11 cellular contexts compared by ENCODE assay signal in the genomic region with DNA sequence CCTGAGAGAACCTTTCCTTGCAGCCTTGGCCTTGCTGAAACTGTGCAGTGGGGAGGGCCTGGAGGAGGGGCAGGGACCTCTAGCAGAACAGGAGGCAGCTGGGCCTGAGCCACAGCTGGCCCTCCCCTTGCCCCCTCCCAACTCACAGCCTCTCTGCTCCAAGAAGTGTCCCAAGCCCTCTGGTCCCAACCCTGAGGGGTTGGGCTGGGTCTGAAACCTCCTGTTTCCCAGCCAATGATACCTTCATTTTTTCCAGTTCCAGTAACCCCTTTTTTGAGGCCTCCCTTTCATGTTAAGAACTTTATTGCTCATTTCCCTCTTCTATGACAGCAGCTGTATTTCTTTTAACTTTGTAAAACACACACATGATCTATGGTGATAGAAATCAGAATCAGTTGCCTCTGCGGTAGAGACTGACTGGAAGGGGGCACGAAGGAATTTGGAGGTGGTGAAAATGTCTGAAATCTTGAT. TPM values are rescaled to one million over a fixed set of nuclear protein-coding genes. Genes with fewer than 3 reads are reported as not detected.
DNase-seq lines count a peak whose midpoint lies in the region; ATAC-seq and TF ChIP-seq lines count a peak whose summit lies in the region.
"Had no signal": no experiment of that assay in that cellular context is flagged by ENCODE, and none has a peak within 500 bp of the region (broad histone marks: within the 10 kb centered on the region; RNA-seq: fewer than 3 reads in every experiment).

No MANE protein-coding gene starts in this region.

- TF ChIP-seq CTCF in lung (IDR thresholded peaks at IDR 0.05; ENCODE audit: control extremely low read depth, extremely low read depth) (no peak), thyroid gland (IDR thresholded peaks at IDR 0.05) (no peak)

- TF ChIP-seq POLR2A in thyroid gland (IDR thresholded peaks at IDR 0.05), result no peak

- H3K27ac Mint-ChIP-seq in activated CD4-positive, alpha-beta T cell treated with anti-CD3 and anti-CD28 coated beads for 36 hours, result peak overlapping the region; percentile 90
- peak overlapping the region; percentile 87 for H3K27ac Mint-ChIP-seq in activated T-helper 17 cell treated with anti-CD3 and anti-CD28 coated beads, Interleukin-2, amount 50 U/mL, for 72 hours

- DNase-seq in activated CD4-positive, alpha-beta T cell treated with anti-CD3 and anti-CD28 coated beads for 36 hours, result peak; percentile 72
- no peak for DNase-seq in activated CD4-positive, alpha-beta T cell treated with anti-CD3 and anti-CD28 coated beads, Interleukin-2, amount 50 U/mL, for 4 hours
- DNase-seq in lung (ENCODE audit: low spot score), result no peak
- peak in 1 of 2 donors; percentile 32 for DNase-seq in thyroid gland
- DNase-seq in NCI-H2171 (lab: John Stamatoyannopoulos, UW), result no peak
- DNase-seq: ACHN, small intestine had no signal

- H3K4me3 ChIP-seq in lung, result no peak overlapping the region
- no peak overlapping the region for H3K4me3 ChIP-seq in thyroid gland (replicated peaks in 1 of 3)

- no peaks in the 10 kb centered on the region for H3K9me3 ChIP-seq in lung (ENCODE audit: control insufficient read depth in 2 of 2, insufficient read depth in 1 of 2, low read length in 1 of 2)
- no peaks in the 10 kb centered on the region for H3K9me3 ChIP-seq in thyroid gland

- no peaks in the 10 kb centered on the region for H3K27me3 ChIP-seq in lung (ENCODE audit: control insufficient read depth, insufficient read depth)
- H3K27me3 ChIP-seq in thyroid gland, result no peaks in the 10 kb centered on the region

- peaks cover 3 to 22% of the 10 kb centered on the region in 2 donors for H3K4me1 ChIP-seq in lung (ENCODE audit: control insufficient read depth in 2 of 2, insufficient read depth in 2 of 2, low read length in 2 of 2)
- H3K4me1 ChIP-seq in thyroid gland, result peaks cover 25 to 50% of the 10 kb centered on the region in 2 donors

- 38 to 60% methylated on average over 2 of the region's 2 CpGs for WGBS in lung, 2 donors
- 89 to 91% methylated on average over 2 of the region's 2 CpGs for WGBS in thyroid gland, 2 donors

- intact Hi-C loops in activated CD4-positive, alpha-beta T cell treated with anti-CD3 and anti-CD28 coated beads for 36 hours (cut with DNase I, micrococcal nuclease), result loop anchor here (1.0 to 10.0 kb wide), 7 partner anchors 9 to 1044 kb away; no protein-coding TSS in a partner anchor
- intact Hi-C loops in thyroid gland (cut with DNase I), result no loop called here

- peaks cover 4% of the 10 kb centered on the region for H3K36me3 Mint-ChIP-seq in activated CD4-positive, alpha-beta T cell treated with anti-CD3 and anti-CD28 coated beads for 36 hours (ENCODE audit: low read depth)
- no peaks in the 10 kb centered on the region for H3K36me3 Mint-ChIP-seq in activated T-helper 17 cell treated with anti-CD3 and anti-CD28 coated beads, Interleukin-2, amount 50 U/mL, for 72 hours (ENCODE audit: low read depth)

- CTCF ChIA-PET in activated CD4-positive, alpha-beta T cell treated with anti-CD3 and anti-CD28 coated beads for 36 hours (lab: Charles Lee), result interaction anchor here (0.8 to 4.0 kb wide), 8 partner anchors 9 to 839 kb away, joined by 3 to 16 read pairs (median 4); a partner anchor contains a TSS

- peak; percentile 70 for ATAC-seq in activated CD4-positive, alpha-beta T cell treated with anti-CD3 and anti-CD28 coated beads for 36 hours
- peak; percentile 81 for ATAC-seq in activated T-helper 17 cell treated with anti-CD3 and anti-CD28 coated beads, Interleukin-2, amount 50 U/mL, for 72 hours (replicated peaks)
- ATAC-seq in lung (ENCODE audit: insufficient read depth, low FRiP score) (no peak), GM18873 (IDR thresholded peaks at IDR 0.05; ENCODE audit: low FRiP score, unreplicated experiment) (no peak), GM19467 (IDR thresholded peaks at IDR 0.05; ENCODE audit: unreplicated experiment) (no peak)

- peak overlapping the region; percentile 75 for H3K4me3 Mint-ChIP-seq in activated CD4-positive, alpha-beta T cell treated with anti-CD3 and anti-CD28 coated beads for 36 hours
- H3K4me3 Mint-ChIP-seq in activated T-helper 17 cell treated with anti-CD3 and anti-CD28 coated beads, Interleukin-2, amount 50 U/mL, for 72 hours, result peak overlapping the region; percentile 73

- POLR2A ChIA-PET in activated CD4-positive, alpha-beta T cell treated with anti-CD3 and anti-CD28 coated beads for 36 hours (lab: Charles Lee), result interaction anchor here (0.5 to 1.6 kb wide), 4 partner anchors 8 to 13 kb away, joined by 3 to 8 read pairs (median 3); no protein-coding TSS in a partner anchor

- H3K27ac ChIP-seq in lung (ENCODE audit: low read depth in 1 of 2, low read length in 1 of 2) (peak overlapping the region; percentile 50 to 92), thyroid gland (peak overlapping the region in 2 of 3 donors; percentile 12 to 59)

- H3K4me1 Mint-ChIP-seq in activated CD4-positive, alpha-beta T cell treated with anti-CD3 and anti-CD28 coated beads for 36 hours, result peaks cover 70% of the 10 kb centered on the region
- peaks cover 34% of the 10 kb centered on the region for H3K4me1 Mint-ChIP-seq in activated T-helper 17 cell treated with anti-CD3 and anti-CD28 coated beads, Interleukin-2, amount 50 U/mL, for 72 hours

- H3K9me3 Mint-ChIP-seq in activated CD4-positive, alpha-beta T cell treated with anti-CD3 and anti-CD28 coated beads for 36 hours (ENCODE audit: low read depth), result peaks cover 2% of the 10 kb centered on the region
- no peaks in the 10 kb centered on the region for H3K9me3 Mint-ChIP-seq in activated T-helper 17 cell treated with anti-CD3 and anti-CD28 coated beads, Interleukin-2, amount 50 U/mL, for 72 hours

- H3K36me3 ChIP-seq in lung (ENCODE audit: control insufficient read depth in 2 of 2, insufficient read depth in 2 of 2, low read length in 2 of 2), result no peaks in the 10 kb centered on the region
- no peaks in the 10 kb centered on the region for H3K36me3 ChIP-seq in thyroid gland

- H3K27me3 Mint-ChIP-seq in activated CD4-positive, alpha-beta T cell treated with anti-CD3 and anti-CD28 coated beads for 36 hours, result no peaks in the 10 kb centered on the region
- H3K27me3 Mint-ChIP-seq in activated T-helper 17 cell treated with anti-CD3 and anti-CD28 coated beads, Interleukin-2, amount 50 U/mL, for 72 hours, result no peaks in the 10 kb centered on the region

RNA-seq across cellular contexts. Expression of a gene that starts 17.9 kb away (rescaled TPM):
- total RNA-seq in activated CD4-positive, alpha-beta T cell treated with anti-CD3 and anti-CD28 coated beads for 36 hours, result 1 to 10 TPM; 1.3 to 3.0 TPM
- total RNA-seq in activated T-helper 17 cell treated with anti-CD3 and anti-CD28 coated beads, Interleukin-2, amount 50 U/mL, for 72 hours, result 1 to 10 TPM; 1.8 to 1.9 TPM
- total RNA-seq in lung (under 1 TPM; 0.20 to 0.52 TPM), thyroid gland (1 to 10 TPM in 3 of 4 donors, under 1 TPM in 1; 0.40 to 2.4 (median 1.4) TPM)
- polyA plus RNA-seq in lung, result 1 to 10 TPM; 1.0 to 1.1 TPM

RNA-seq across cellular contexts. Expression of a gene that starts 30.2 kb away (rescaled TPM):
- total RNA-seq in activated CD4-positive, alpha-beta T cell treated with anti-CD3 and anti-CD28 coated beads for 36 hours, result 100 to 1,000 TPM; 140 to 141 TPM
- total RNA-seq in activated T-helper 17 cell treated with anti-CD3 and anti-CD28 coated beads, Interleukin-2, amount 50 U/mL, for 72 hours, result 100 to 1,000 TPM in 1 of 2 donors, 10 to 100 TPM in 1; 39.9 to 101 TPM
- total RNA-seq in lung (100 to 1,000 TPM in 1 of 2 donors, 10 to 100 TPM in 1; 25.9 to 184 TPM), thyroid gland (100 to 1,000 TPM; 239 to 600 (median 253) TPM)
- polyA plus RNA-seq in lung, result 100 to 1,000 TPM in 1 of 2 donors, 10 to 100 TPM in 1; 27.7 to 245 TPM

RNA-seq across cellular contexts. Expression of a gene that starts 57.5 kb away (rescaled TPM):
- total RNA-seq in activated CD4-positive, alpha-beta T cell treated with anti-CD3 and anti-CD28 coated beads for 36 hours, result not detected
- total RNA-seq in activated T-helper 17 cell treated with anti-CD3 and anti-CD28 coated beads, Interleukin-2, amount 50 U/mL, for 72 hours, result not detected
- not detected for total RNA-seq in lung
- not detected for polyA plus RNA-seq in lung
- total RNA-seq in thyroid gland, result not detected
- total RNA-seq: dermis microvascular lymphatic vessel endothelial cell had no signal
- polyA plus RNA-seq: small intestine had no signal

Comparison
In these comparisons a context has a peak if more than half of its experiments do, and no peak if none do; other contexts are left out.
1. ATAC-seq: peak in activated CD4-positive, alpha-beta T cell treated with anti-CD3 and anti-CD28 coated beads for 36 hours (single experiment) and activated T-helper 17 cell treated with anti-CD3 and anti-CD28 coated beads, Interleukin-2, amount 50 U/mL, for 72 hours (single experiment); none in lung (single experiment), GM18873 (single experiment) and GM19467 (single experiment).